Comparison of ENCODE assay signal across 31 cellular contexts in the genomic region with DNA sequence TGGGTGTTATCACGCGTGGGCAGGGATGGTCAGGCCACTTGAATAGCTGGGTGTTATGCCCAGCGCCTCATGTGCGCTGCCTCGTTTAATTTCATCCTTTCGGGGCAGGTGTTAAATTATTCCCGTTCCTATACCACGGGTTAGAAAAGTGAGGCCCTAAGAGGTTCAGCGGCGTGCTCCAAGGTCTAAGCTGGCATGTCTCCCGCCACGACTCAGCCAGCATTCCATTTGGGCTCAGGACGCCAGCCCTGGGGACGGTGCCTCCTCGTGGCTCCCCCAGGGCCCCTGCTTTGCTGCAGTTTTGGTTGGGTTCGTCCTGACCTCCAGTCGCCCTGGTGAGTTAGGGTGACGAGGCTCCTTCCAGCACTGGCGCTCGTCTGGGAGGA.
DNase-seq lines count a peak whose midpoint lies in the region; ATAC-seq lines count a peak whose summit lies in the region.
"Had no signal": no experiment of that assay in that cellular context is flagged by ENCODE, and none has a peak within 500 bp of the region (broad histone marks: within the 10 kb centered on the region; RNA-seq: fewer than 3 reads in every experiment).

No MANE protein-coding gene starts in this region.

- H4K91ac ChIP-seq in trophoblast cell (ENCODE audit: low read depth, low read length): no peak overlapping the region

- no peak overlapping the region for H3K27ac Mint-ChIP-seq in stimulated activated memory B cell treated with anti-CD40 and anti-IgM and Interleukin-4, amounts not matched to agents 10 μg/mL and 1 μg/mL and 100 μg/mL, for 72 hours
- H3K27ac Mint-ChIP-seq: CD4-positive, CD25-positive, alpha-beta regulatory T cell; T-helper 17 cell had no signal

- H3K18ac ChIP-seq in trophoblast cell (ENCODE audit: low read length): no peak overlapping the region

- no peaks in the 10 kb centered on the region for H3K9me3 Mint-ChIP-seq in stimulated activated memory B cell treated with anti-CD40 and anti-IgM and Interleukin-4, amounts not matched to agents 10 μg/mL and 1 μg/mL and 100 μg/mL, for 72 hours
- H3K9me3 Mint-ChIP-seq: CD4-positive, CD25-positive, alpha-beta regulatory T cell; central memory CD8-positive, alpha-beta T cell; stimulated activated naive CD8-positive, alpha-beta T cell treated with anti-CD3 and anti-CD28 coated beads, Interleukin-15, amount 100 ng/mL, for 72 hours had no signal

- ATAC-seq in stimulated activated memory B cell treated with anti-CD40 and anti-IgM and Interleukin-4, amounts not matched to agents 10 μg/mL and 1 μg/mL and 100 μg/mL, for 72 hours: no peak
- ATAC-seq: activated CD4-positive, CD25-positive, alpha-beta regulatory T cell treated with anti-CD3 and anti-CD28 coated beads, Interleukin-2, amount 50 U/mL, for 24 hours; foreskin keratinocyte; Right ventricle myocardium inferior; stimulated activated naive CD8-positive, alpha-beta T cell treated with anti-CD3 and anti-CD28 coated beads, Interleukin-15, amount 100 ng/mL, for 72 hours; T-helper 17 cell had no signal

- H2BK120ac ChIP-seq in trophoblast cell (ENCODE audit: insufficient read depth, low read length, poor library complexity): no peak overlapping the region

- H3K4me3 Mint-ChIP-seq in stimulated activated memory B cell treated with anti-CD40 and anti-IgM and Interleukin-4, amounts not matched to agents 10 μg/mL and 1 μg/mL and 100 μg/mL, for 72 hours: no peak overlapping the region
- H3K4me3 Mint-ChIP-seq: CD4-positive, CD25-positive, alpha-beta regulatory T cell; central memory CD8-positive, alpha-beta T cell; T-helper 17 cell had no signal

- H2AK5ac ChIP-seq in trophoblast cell (ENCODE audit: low read length): no peak overlapping the region

- H3K9ac ChIP-seq in trophoblast cell (ENCODE audit: low read length): peak overlapping the region; percentile 9

- H3K4me3 ChIP-seq in H7 (ENCODE audit: insufficient read depth, low read depth, low read length) (no peak overlapping the region), trophoblast cell (ENCODE audit: low read depth, low read length) (no peak overlapping the region), SJCRH30 (no peak overlapping the region)
- H3K4me3 ChIP-seq: esophagus squamous epithelium, heart right ventricle, pancreas, skin epidermis, thyroid gland had no signal

- peaks cover 54% of the 10 kb centered on the region for H3K36me3 Mint-ChIP-seq in stimulated activated memory B cell treated with anti-CD40 and anti-IgM and Interleukin-4, amounts not matched to agents 10 μg/mL and 1 μg/mL and 100 μg/mL, for 72 hours

- DNase-seq in NCI-H748 (lab: John Stamatoyannopoulos, UW; ENCODE audit: unreplicated experiment): peak; percentile 8
- DNase-seq in NCI-H748 treated with DMSO at 0.1 percent for 48 hours (lab: John Stamatoyannopoulos, UW): no peak
- DNase-seq in H7: peak; percentile 34
- peak; percentile 61 for DNase-seq in kidney tubule cell (ENCODE audit: low spot score)
- DNase-seq in trophoblast cell: no peak
- DNase-seq in activated CD4-positive, alpha-beta T cell treated with anti-CD3 and anti-CD28 coated beads for 48 hours: no peak
- DNase-seq in SJCRH30: no peak
- DNase-seq: activated CD4-positive, alpha-beta T cell treated with anti-CD3 and anti-CD28 coated beads, Interleukin-2, amount 50 U/mL, for 48 hours; activated effector memory CD4-positive, alpha-beta T cell treated with anti-CD3 and anti-CD28 coated beads, Interleukin-2, amount 50 U/mL, for 16 hours; activated T-cell treated with anti-CD3 and anti-CD28 coated beads for 4 hours; CD4-positive, CD25-positive, alpha-beta regulatory T cell; dermis blood vessel endothelial cell; DND-41; esophagus squamous epithelium; foreskin keratinocyte; heart right ventricle; Karpas-422; mammary epithelial cell; NCI-H1417; NCI-H2029; NCI-H526; stimulated activated naive CD8-positive, alpha-beta T cell treated with anti-CD3 and anti-CD28 coated beads, Interleukin-15, amount 100 ng/mL, for 72 hours; T-helper 17 cell had no signal

- H3K36me3 ChIP-seq in H7 (replicated peaks; ENCODE audit: control insufficient read depth, insufficient read depth, low read length): peaks cover 31% of the 10 kb centered on the region
- H3K36me3 ChIP-seq in trophoblast cell (ENCODE audit: control insufficient read depth in 1 of 2, insufficient read depth in 2 of 2, low read length in 2 of 2): peaks cover 59 to 71% of the 10 kb centered on the region in 2 experiments
- peaks cover 51% of the 10 kb centered on the region for H3K36me3 ChIP-seq in SJCRH30

- H3K14ac ChIP-seq in trophoblast cell (ENCODE audit: low read length): no peak overlapping the region

- no peaks in the 10 kb centered on the region for H3K79me1 ChIP-seq in trophoblast cell (ENCODE audit: low read length)

- no peaks in the 10 kb centered on the region for H3K79me2 ChIP-seq in trophoblast cell (ENCODE audit: control insufficient read depth, insufficient read depth, low read length, poor library complexity)

- H2BK12ac ChIP-seq in trophoblast cell (ENCODE audit: low read length): no peak overlapping the region

- H3K4me1 ChIP-seq in trophoblast cell (ENCODE audit: control insufficient read depth in 1 of 2, insufficient read depth in 2 of 2, low read length in 2 of 2): no peaks in the 10 kb centered on the region
- H3K4me1 ChIP-seq in SJCRH30: no peaks in the 10 kb centered on the region
- H3K4me1 ChIP-seq: esophagus squamous epithelium, foreskin keratinocyte, pancreas had no signal

- H3K27ac ChIP-seq in trophoblast cell (ENCODE audit: low read depth, low read length) (no peak overlapping the region), SJCRH30 (no peak overlapping the region)
- H3K27ac ChIP-seq: 22Rv1, esophagus squamous epithelium, foreskin keratinocyte, heart right ventricle, pancreas had no signal

- H3K27me3 Mint-ChIP-seq in stimulated activated memory B cell treated with anti-CD40 and anti-IgM and Interleukin-4, amounts not matched to agents 10 μg/mL and 1 μg/mL and 100 μg/mL, for 72 hours: no peaks in the 10 kb centered on the region
- H3K27me3 Mint-ChIP-seq: CD4-positive, CD25-positive, alpha-beta regulatory T cell; central memory CD8-positive, alpha-beta T cell; stimulated activated naive CD8-positive, alpha-beta T cell treated with anti-CD3 and anti-CD28 coated beads, Interleukin-15, amount 100 ng/mL, for 72 hours; T-helper 17 cell had no signal

- H4K8ac ChIP-seq in trophoblast cell (ENCODE audit: low read depth, low read length): no peak overlapping the region

- peaks cover 5% of the 10 kb centered on the region for H3K9me3 ChIP-seq in trophoblast cell (ENCODE audit: insufficient read depth, low read depth, low read length)
- H3K9me3 ChIP-seq in SJCRH30 (replicated peaks): no peaks in the 10 kb centered on the region
- H3K9me3 ChIP-seq: esophagus squamous epithelium, heart right ventricle, pancreas, thyroid gland had no signal

- H3K4me2 ChIP-seq in trophoblast cell (ENCODE audit: low read length): no peak overlapping the region

- H3K4me1 Mint-ChIP-seq in stimulated activated memory B cell treated with anti-CD40 and anti-IgM and Interleukin-4, amounts not matched to agents 10 μg/mL and 1 μg/mL and 100 μg/mL, for 72 hours: peaks cover 14% of the 10 kb centered on the region
- H3K4me1 Mint-ChIP-seq: CD4-positive, CD25-positive, alpha-beta regulatory T cell; central memory CD8-positive, alpha-beta T cell had no signal

- no peak overlapping the region for H3K23ac ChIP-seq in trophoblast cell (ENCODE audit: low read length)

- H3K4ac ChIP-seq in trophoblast cell (ENCODE audit: low read depth, low read length): no peak overlapping the region

- H2AFZ ChIP-seq in trophoblast cell (ENCODE audit: insufficient read depth, low read length, poor library complexity): no peak overlapping the region

- H3K27me3 ChIP-seq in H7 (ENCODE audit: control insufficient read depth, insufficient read depth, low read length) (no peaks in the 10 kb centered on the region), trophoblast cell (ENCODE audit: insufficient read depth, low read length) (no peaks in the 10 kb centered on the region), SJCRH30 (no peaks in the 10 kb centered on the region)
- H3K27me3 ChIP-seq: esophagus squamous epithelium, foreskin keratinocyte, heart right ventricle, pancreas, thyroid gland had no signal

- no peak overlapping the region for H4K12ac ChIP-seq in trophoblast cell (ENCODE audit: low read depth, low read length)

- WGBS in trophoblast cell (ENCODE audit: extremely low coverage, insufficient coverage, insufficient read length): no CpG with 5 or more reads among the region's 20 CpGs

- no peak overlapping the region for H2BK5ac ChIP-seq in trophoblast cell (ENCODE audit: low read depth, low read length, poor library complexity)

Comparison
In these comparisons a context has a peak if more than half of its experiments do, and no peak if none do; other contexts are left out.
1. DNase-seq: peak in NCI-H748 (single experiment), H7 (single experiment) and kidney tubule cell (single experiment); none in NCI-H748 treated with DMSO at 0.1 percent for 48 hours (single experiment), trophoblast cell (0 of 2), activated CD4-positive, alpha-beta T cell treated with anti-CD3 and anti-CD28 coated beads for 48 hours (single experiment) and SJCRH30 (0 of 2).